Comparison of ENCODE assay signal across 22 cellular contexts in genomic region chr10:44990965-44991364, GRCh38. TPM values are rescaled to one million over a fixed set of nuclear protein-coding genes. Genes with fewer than 3 reads are reported as not detected.
DNase-seq lines count a peak whose midpoint lies in the region; ATAC-seq, FAIRE-seq and TF ChIP-seq lines count a peak whose summit lies in the region.
"Had no signal": no experiment of that assay in that cellular context is flagged by ENCODE, and none has a peak within 500 bp of the region (broad histone marks: within the 10 kb centered on the region; RNA-seq: fewer than 3 reads in every experiment).

No MANE protein-coding gene starts in this region.

- no peak overlapping the region for H3K27ac Mint-ChIP-seq in chondrocyte (ENCODE audit: unreplicated experiment)
- H3K27ac Mint-ChIP-seq: activated naive CD8-positive, alpha-beta T cell; activated T-cell treated with anti-CD3 and anti-CD28 coated beads, Interleukin-2, amount 50 U/mL, for 72 hours; stimulated activated effector memory CD8-positive, alpha-beta T cell treated with anti-CD3 and anti-CD28 coated beads, Interleukin-12 subunit alpha, Interleukin-12 subunit beta, amount 100 ng/mL, for 72 hours had no signal

- H3K27me3 ChIP-seq in HUES48 (ENCODE audit: control insufficient read depth, insufficient read depth, low read length) (peaks cover 7% of the 10 kb centered on the region), HepG2 (ENCODE audit: control insufficient read depth in 1 of 2, insufficient read depth in 2 of 2, low read length in 2 of 2) (no peaks in the 10 kb centered on the region)
- H3K27me3 ChIP-seq: brain microvascular endothelial cell, upper lobe of right lung had no signal

- ATAC-seq in HepG2 (no peak), GM21576 (IDR thresholded peaks at IDR 0.05; ENCODE audit: unreplicated experiment) (no peak)
- ATAC-seq: activated T-cell treated with anti-CD3 and anti-CD28 coated beads, Interleukin-2, amount 50 U/mL, for 72 hours; esophagus mucosa; natural killer cell treated with Interleukin-12 subunit alpha and Interleukin-12 subunit beta and Interleukin-15 and Interleukin-18, amount 100 ng/mL, for 72 hours; stimulated activated effector memory CD8-positive, alpha-beta T cell treated with anti-CD3 and anti-CD28 coated beads, Interleukin-12 subunit alpha, Interleukin-12 subunit beta, amount 100 ng/mL, for 72 hours; upper lobe of right lung had no signal

- TF ChIP-seq EP300 in HepG2 (IDR thresholded peaks at IDR 0.05; ENCODE audit: low read depth in 2 of 2, low read length in 2 of 2) (no peak), HepG2 (CRISPR knock-in tag; IDR thresholded peaks at IDR 0.05; ENCODE audit: borderline replicate concordance) (no peak)

- no peaks in the 10 kb centered on the region for H3K79me2 ChIP-seq in HepG2 (ENCODE audit: insufficient read depth, low read length)

- CTCF ChIA-PET in HepG2 (lab: Yijun Ruan, JAX; ENCODE audit: low intra/inter-chr PET ratio, low total read pairs), result interaction anchor here (2.2 kb wide), 1 partner anchor 58 kb away, joined by 16 read pairs; no protein-coding TSS in a partner anchor

- intact Hi-C loops in HepG2 (cut with micrococcal nuclease; ENCODE audit: unreplicated experiment), result loop anchor here (5.0 kb wide), 1 partner anchor 59 kb away; no protein-coding TSS in a partner anchor

- peaks cover 65% of the 10 kb centered on the region for H3K4me1 ChIP-seq in HUES48 (ENCODE audit: control insufficient read depth, insufficient read depth, low read length)
- H3K4me1 ChIP-seq in HepG2 (ENCODE audit: insufficient read depth, low read length), result peaks cover 75% of the 10 kb centered on the region

- peak overlapping the region; percentile 74 for H3K27ac ChIP-seq in HUES48 (ENCODE audit: low read depth, low read length)
- peak overlapping the region; percentile 55 for H3K27ac ChIP-seq in HepG2 (ENCODE audit: extremely low read length, insufficient read depth, low read length)
- H3K27ac ChIP-seq: brain microvascular endothelial cell, HL-60, KMS-11, WERI-Rb-1 had no signal

- in situ Hi-C loops in HepG2 (cut with HindIII; ENCODE audit: extremely low pct_ligation_motif_present, low pct_unique_long_range_greater_than_20kb), result no loop called here

- no peak overlapping the region for H2AFZ ChIP-seq in HepG2 (ENCODE audit: low read length)

- H3K4me1 Mint-ChIP-seq in chondrocyte (ENCODE audit: low read depth), result peaks cover 69% of the 10 kb centered on the region

- no peak overlapping the region for H3K4me3 Mint-ChIP-seq in chondrocyte (ENCODE audit: unreplicated experiment)
- H3K4me3 Mint-ChIP-seq: activated naive CD8-positive, alpha-beta T cell; activated T-cell treated with anti-CD3 and anti-CD28 coated beads, Interleukin-2, amount 50 U/mL, for 72 hours; natural killer cell treated with Interleukin-12 subunit alpha and Interleukin-12 subunit beta and Interleukin-15 and Interleukin-18, amount 100 ng/mL, for 72 hours; stimulated activated effector memory CD8-positive, alpha-beta T cell treated with anti-CD3 and anti-CD28 coated beads, Interleukin-12 subunit alpha, Interleukin-12 subunit beta, amount 100 ng/mL, for 72 hours had no signal

- TF ChIP-seq CTCF in chondrocyte (IDR thresholded peaks at IDR 0.05), result no peak
- no peak for TF ChIP-seq CTCF in HepG2 (CRISPR knock-in tag; IDR thresholded peaks at IDR 0.05)

- peaks cover 17% of the 10 kb centered on the region for H3K36me3 Mint-ChIP-seq in chondrocyte (ENCODE audit: low read depth)
- H3K36me3 Mint-ChIP-seq: activated naive CD8-positive, alpha-beta T cell; natural killer cell treated with Interleukin-12 subunit alpha and Interleukin-12 subunit beta and Interleukin-15 and Interleukin-18, amount 100 ng/mL, for 72 hours had no signal

- H3K9ac ChIP-seq in HUES48 (ENCODE audit: low read depth, low read length) (no peak overlapping the region), HepG2 (ENCODE audit: insufficient read depth, low read depth, low read length) (peak overlapping the region; percentile 54)
- H3K9ac ChIP-seq: KMS-11 had no signal

- TF ChIP-seq POLR2A in HepG2 (IDR thresholded peaks at IDR 0.05; ENCODE audit: insufficient read depth in 1 of 2, low read depth in 2 of 2, low read length in 2 of 2), result no peak

- no peak overlapping the region for H3K4me3 ChIP-seq in HUES48 (ENCODE audit: low read depth, low read length)
- H3K4me3 ChIP-seq in HepG2 (replicated peaks in 1 of 3; ENCODE audit: insufficient read depth in 1 of 3, low read depth in 2 of 3, low read length in 3 of 3), result 0 out of 6 replicates have a peak overlapping the region, but pooled peaks of 1 of the 3 experiments have one; percentile 0
- H3K4me3 ChIP-seq: HAP-1, upper lobe of right lung had no signal

- TF ChIP-seq RAD21 in HepG2 (CRISPR knock-in tag; IDR thresholded peaks at IDR 0.05), result no peak

- POLR2A ChIA-PET in HepG2 (lab: Yijun Ruan, JAX), result interaction anchor here (1.1 to 12.0 kb wide), 7 partner anchors 10 to 59 kb away, joined by 3 to 863 read pairs (median 6); partner anchors contain the start of gene DEPP1

- H3K9me3 ChIP-seq in HUES48 (ENCODE audit: control insufficient read depth, insufficient read depth, low read length) (no peaks in the 10 kb centered on the region), HepG2 (ENCODE audit: low read length) (no peaks in the 10 kb centered on the region)
- H3K9me3 ChIP-seq: HAP-1, upper lobe of right lung had no signal

- H3K4me2 ChIP-seq in HepG2 (ENCODE audit: low read depth, low read length), result peak overlapping the region; percentile 40; the same call in 1 of the 2 replicates
- H3K4me2 ChIP-seq: KMS-11 had no signal

- DNase-seq in chondrocyte (ENCODE audit: low spot score), result peak; percentile 68
- no peak for DNase-seq in HepG2 (ENCODE audit: low spot score)
- DNase-seq in stimulated activated CD8-positive, alpha-beta memory T cell treated with anti-CD3 and anti-CD28 coated beads, Interleukin-4, amount 100 ng/mL, for 48 hours, result peak; percentile 18
- no peak for DNase-seq in KG1 (lab: John Stamatoyannopoulos, UW)
- no peak for DNase-seq in NCI-H187 (lab: John Stamatoyannopoulos, UW)
- DNase-seq: activated T-cell treated with anti-CD3 and anti-CD28 coated beads, Interleukin-2, amount 50 U/mL, for 72 hours; brain microvascular endothelial cell; DND-41; NCI-H1092; NCI-H2107; NCI-H510A treated with DMSO at 0.1 percent for 48 hours; upper lobe of right lung had no signal

- WGBS in HepG2 (ENCODE audit: low lambda C conversion rate), result 100% methylated on average over 5 of the region's 7 CpGs

- H3K9me3 Mint-ChIP-seq in chondrocyte (ENCODE audit: low read depth), result no peaks in the 10 kb centered on the region
- H3K9me3 Mint-ChIP-seq: activated T-cell treated with anti-CD3 and anti-CD28 coated beads, Interleukin-2, amount 50 U/mL, for 72 hours; natural killer cell treated with Interleukin-12 subunit alpha and Interleukin-12 subunit beta and Interleukin-15 and Interleukin-18, amount 100 ng/mL, for 72 hours; stimulated activated effector memory CD8-positive, alpha-beta T cell treated with anti-CD3 and anti-CD28 coated beads, Interleukin-12 subunit alpha, Interleukin-12 subunit beta, amount 100 ng/mL, for 72 hours had no signal

- no TSS peak for BruUV-seq in HepG2 (replicated peaks; lab: Mats Ljungman, UMichigan)

- H4K20me1 ChIP-seq in HepG2 (ENCODE audit: insufficient read depth, low read length), result no peaks in the 10 kb centered on the region

- H3K27me3 Mint-ChIP-seq in chondrocyte (ENCODE audit: low read depth), result no peaks in the 10 kb centered on the region
- H3K27me3 Mint-ChIP-seq: activated naive CD8-positive, alpha-beta T cell; natural killer cell treated with Interleukin-12 subunit alpha and Interleukin-12 subunit beta and Interleukin-15 and Interleukin-18, amount 100 ng/mL, for 72 hours had no signal

- FAIRE-seq in HepG2 (lab: Jason Lieb, UNC), result no peak

- H3K36me3 ChIP-seq in HUES48 (ENCODE audit: control insufficient read depth, insufficient read depth, low read length) (0 out of 2 replicates have a peak, but pooled peaks cover 4% of the 10 kb centered on the region), HepG2 (replicated peaks in 1 of 2; ENCODE audit: control insufficient read depth in 1 of 2, insufficient read depth in 2 of 2, low read length in 2 of 2) (peaks cover 17 to 35% of the 10 kb centered on the region in 2 experiments; a peak in 4 of 5 replicates)
- H3K36me3 ChIP-seq: brain microvascular endothelial cell, HAP-1, WERI-Rb-1 had no signal

RNA-seq across cellular contexts. Expression of gene ZNF22, which starts 9.8 kb away (rescaled TPM):
- total RNA-seq in chondrocyte, result 15.5 to 21.6 TPM (median 19.8 TPM) in 3 replicates
- total RNA-seq in HepG2 (2016; rRNA removed; fragmentation: Illumina TruSeq; extraction: Trizol), result 0.40 and 0.58 TPM in 2 replicates
- total RNA-seq in HepG2 (2016; cell fraction: cytosol; rRNA removed; fragmentation: Illumina TruSeq; extraction: Trizol; ENCODE audit: low read depth), result not detected in 2 replicates
- 0.49 and 0.56 TPM in 2 replicates for total RNA-seq in HepG2 (2016; cell fraction: insoluble cytoplasmic fraction; rRNA removed; fragmentation: Illumina TruSeq; extraction: Trizol)
- total RNA-seq in HepG2 (2016; cell fraction: membrane; rRNA removed; fragmentation: Illumina TruSeq; extraction: Trizol), result 0.28 and 0.45 TPM in 2 replicates
- 0.75 and 1.2 TPM in 2 replicates for total RNA-seq in HepG2 (2016; cell fraction: nucleus; rRNA removed; fragmentation: Illumina TruSeq; extraction: Trizol)
- polyA plus RNA-seq in HepG2 (2011; rRNA removed), result 1.1 and 1.3 TPM in 2 replicates
- 0.35 and 0.77 TPM in 2 replicates for polyA plus RNA-seq in HepG2 (2011; cell fraction: cytosol; rRNA removed)
- polyA plus RNA-seq in HepG2 (2011; cell fraction: nucleus; rRNA removed), result 1.2 and 1.7 TPM in 2 replicates
- polyA plus RNA-seq in HepG2 (2012), result 1.6 and 2.5 TPM in 2 replicates
- 0.07 and 0.09 TPM in 2 replicates for polyA plus RNA-seq in HepG2 (2016; cell fraction: cytosol; fragmentation: Illumina TruSeq; extraction: Trizol; ENCODE audit: low read depth)
- polyA plus RNA-seq in HepG2 (2016; cell fraction: insoluble cytoplasmic fraction; fragmentation: Illumina TruSeq; extraction: Trizol; ENCODE audit: low read depth), result 0.60 and 0.62 TPM in 2 replicates
- 0.22 and 0.27 TPM in 2 replicates for polyA plus RNA-seq in HepG2 (2016; cell fraction: membrane; fragmentation: Illumina TruSeq; extraction: Trizol; ENCODE audit: low read depth)
- 0.89 and 1.1 TPM in 2 replicates for polyA plus RNA-seq in HepG2 (2016; cell fraction: nucleus; fragmentation: Illumina TruSeq; extraction: Trizol; ENCODE audit: insufficient read depth, low read depth)
- polyA minus RNA-seq in HepG2 (2011; rRNA and poly(A)+ RNA removed; ENCODE audit: low replicate concordance), result not detected in 2 replicates
- not detected in 2 replicates for polyA minus RNA-seq in HepG2 (2011; cell fraction: cytosol; rRNA and poly(A)+ RNA removed)
- 2.2 and 2.4 TPM in 2 replicates for polyA minus RNA-seq in HepG2 (2011; cell fraction: nucleus; rRNA and poly(A)+ RNA removed)

RNA-seq across cellular contexts. Expression of gene DEPP1, which starts 12.4 kb away (rescaled TPM):
- total RNA-seq in chondrocyte (9.4 to 105 TPM (median 105 TPM) in 3 replicates), HepG2 (2016; rRNA removed; fragmentation: Illumina TruSeq; extraction: Trizol) (11.2 and 14.8 TPM in 2 replicates)
- total RNA-seq in HepG2 (2016; cell fraction: cytosol; rRNA removed; fragmentation: Illumina TruSeq; extraction: Trizol; ENCODE audit: low read depth), result 3.0 and 5.0 TPM in 2 replicates
- 9.0 and 15.3 TPM in 2 replicates for total RNA-seq in HepG2 (2016; cell fraction: insoluble cytoplasmic fraction; rRNA removed; fragmentation: Illumina TruSeq; extraction: Trizol)
- 9.0 and 9.3 TPM in 2 replicates for total RNA-seq in HepG2 (2016; cell fraction: membrane; rRNA removed; fragmentation: Illumina TruSeq; extraction: Trizol)
- 15.1 and 16.0 TPM in 2 replicates for total RNA-seq in HepG2 (2016; cell fraction: nucleus; rRNA removed; fragmentation: Illumina TruSeq; extraction: Trizol)
- 270 and 338 TPM in 2 replicates for polyA plus RNA-seq in HepG2 (2011; rRNA removed)
- 261 and 317 TPM in 2 replicates for polyA plus RNA-seq in HepG2 (2011; cell fraction: cytosol; rRNA removed)
- polyA plus RNA-seq in HepG2 (2011; cell fraction: nucleus; rRNA removed), result 103 and 135 TPM in 2 replicates
- 132 and 232 TPM in 2 replicates for polyA plus RNA-seq in HepG2 (2012)
- polyA plus RNA-seq in HepG2 (2016; cell fraction: cytosol; fragmentation: Illumina TruSeq; extraction: Trizol; ENCODE audit: low read depth), result 2.0 and 2.5 TPM in 2 replicates
- polyA plus RNA-seq in HepG2 (2016; cell fraction: insoluble cytoplasmic fraction; fragmentation: Illumina TruSeq; extraction: Trizol; ENCODE audit: low read depth), result 9.3 and 11.2 TPM in 2 replicates
- 3.6 and 5.2 TPM in 2 replicates for polyA plus RNA-seq in HepG2 (2016; cell fraction: membrane; fragmentation: Illumina TruSeq; extraction: Trizol; ENCODE audit: low read depth)
- polyA plus RNA-seq in HepG2 (2016; cell fraction: nucleus; fragmentation: Illumina TruSeq; extraction: Trizol; ENCODE audit: insufficient read depth, low read depth), result 13.4 and 15.5 TPM in 2 replicates
- polyA minus RNA-seq in HepG2 (2011; rRNA and poly(A)+ RNA removed; ENCODE audit: low replicate concordance), result 1.8 and 739 TPM in 2 replicates
- 249 and 254 TPM in 2 replicates for polyA minus RNA-seq in HepG2 (2011; cell fraction: cytosol; rRNA and poly(A)+ RNA removed)
- polyA minus RNA-seq in HepG2 (2011; cell fraction: nucleus; rRNA and poly(A)+ RNA removed), result 107 and 142 TPM in 2 replicates

RNA-seq across cellular contexts. Expression of gene RASSF4, which starts 31.4 kb away (rescaled TPM):
- total RNA-seq in chondrocyte, result 24.6 to 37.8 TPM (median 35.9 TPM) in 3 replicates
- total RNA-seq in HepG2 (2016; rRNA removed; fragmentation: Illumina TruSeq; extraction: Trizol), result 49.9 and 51.7 TPM in 2 replicates
- 22.4 and 22.8 TPM in 2 replicates for total RNA-seq in HepG2 (2016; cell fraction: cytosol; rRNA removed; fragmentation: Illumina TruSeq; extraction: Trizol; ENCODE audit: low read depth)
- 49.9 and 50.1 TPM in 2 replicates for total RNA-seq in HepG2 (2016; cell fraction: insoluble cytoplasmic fraction; rRNA removed; fragmentation: Illumina TruSeq; extraction: Trizol)
- total RNA-seq in HepG2 (2016; cell fraction: membrane; rRNA removed; fragmentation: Illumina TruSeq; extraction: Trizol), result 39.2 and 45.6 TPM in 2 replicates
- total RNA-seq in HepG2 (2016; cell fraction: nucleus; rRNA removed; fragmentation: Illumina TruSeq; extraction: Trizol), result 52.1 and 54.6 TPM in 2 replicates
- polyA plus RNA-seq in HepG2 (2011; rRNA removed), result 34.0 and 39.7 TPM in 2 replicates
- 20.4 and 25.8 TPM in 2 replicates for polyA plus RNA-seq in HepG2 (2011; cell fraction: cytosol; rRNA removed)
- polyA plus RNA-seq in HepG2 (2011; cell fraction: nucleus; rRNA removed), result 140 TPM in 2 replicates
- polyA plus RNA-seq in HepG2 (2012), result 25.0 and 26.7 TPM in 2 replicates
- 18.5 and 22.5 TPM in 2 replicates for polyA plus RNA-seq in HepG2 (2016; cell fraction: cytosol; fragmentation: Illumina TruSeq; extraction: Trizol; ENCODE audit: low read depth)
- 53.5 and 57.9 TPM in 2 replicates for polyA plus RNA-seq in HepG2 (2016; cell fraction: insoluble cytoplasmic fraction; fragmentation: Illumina TruSeq; extraction: Trizol; ENCODE audit: low read depth)
- polyA plus RNA-seq in HepG2 (2016; cell fraction: membrane; fragmentation: Illumina TruSeq; extraction: Trizol; ENCODE audit: low read depth), result 31.2 and 31.3 TPM in 2 replicates
- polyA plus RNA-seq in HepG2 (2016; cell fraction: nucleus; fragmentation: Illumina TruSeq; extraction: Trizol; ENCODE audit: insufficient read depth, low read depth), result 84.5 and 98.6 TPM in 2 replicates
- 0.12 and 67.0 TPM in 2 replicates for polyA minus RNA-seq in HepG2 (2011; rRNA and poly(A)+ RNA removed; ENCODE audit: low replicate concordance)
- 13.4 and 16.0 TPM in 2 replicates for polyA minus RNA-seq in HepG2 (2011; cell fraction: cytosol; rRNA and poly(A)+ RNA removed)
- polyA minus RNA-seq in HepG2 (2011; cell fraction: nucleus; rRNA and poly(A)+ RNA removed), result 74.3 and 88.9 TPM in 2 replicates

Comparison
In these comparisons a context has a peak if more than half of its experiments do, and no peak if none do; other contexts are left out.
1. DNase-seq: peak in chondrocyte (single experiment) and stimulated activated CD8-positive, alpha-beta memory T cell treated with anti-CD3 and anti-CD28 coated beads, Interleukin-4, amount 100 ng/mL, for 48 hours (single experiment); none in HepG2 (single experiment), KG1 (single experiment) and NCI-H187 (0 of 2).